Comparison of ENCODE assay signal across 29 cellular contexts in the genomic region with DNA sequence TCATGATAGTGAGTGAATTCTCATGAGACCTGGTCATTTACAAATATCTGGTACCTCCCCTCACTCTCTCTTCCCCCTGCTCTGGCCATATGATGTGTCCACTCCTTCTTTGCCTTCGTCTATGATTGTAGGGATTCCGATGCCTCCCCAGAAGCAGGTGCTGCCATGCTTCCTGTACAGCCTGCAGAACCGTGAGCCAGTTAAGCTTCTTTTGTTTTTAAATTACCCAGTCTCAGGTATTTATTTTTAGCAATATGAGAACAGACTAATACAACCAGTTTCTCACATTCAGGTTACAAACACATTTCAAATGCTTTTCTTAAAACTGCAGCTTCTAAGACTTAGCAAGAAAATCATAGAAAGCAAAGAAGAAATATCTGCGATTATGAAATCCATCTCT.
"Had no signal": no experiment of that assay in that cellular context is flagged by ENCODE, and none has a peak within 500 bp of the region (broad histone marks: within the 10 kb centered on the region; RNA-seq: fewer than 3 reads in every experiment).

No MANE protein-coding gene starts in this region.

- FAIRE-seq: astrocyte, bronchial epithelial cell, colon had no signal

- DNase-seq: activated CD4-positive, alpha-beta memory T cell treated with anti-CD3 and anti-CD28 coated beads for 36 hours; activated CD4-positive, alpha-beta T cell treated with anti-CD3 and anti-CD28 coated beads for 36 hours; activated CD4-positive, alpha-beta T cell treated with anti-CD3 and anti-CD28 coated beads, Interleukin-2, amount 10 ng/mL, durations not matched to agents 24 days and 14 days; activated CD4-positive, CD25-positive, alpha-beta regulatory T cell; activated CD4-positive, CD25-positive, alpha-beta regulatory T cell treated with anti-CD3 and anti-CD28 coated beads, Interleukin-2, amount 50 U/mL, for 72 hours; activated CD8-positive, alpha-beta memory T cell treated with anti-CD3 and anti-CD28 coated beads, Interleukin-2, amount 50 U/mL, for 48 hours; activated effector memory CD4-positive, alpha-beta T cell treated with Interleukin-2 at 50 U/mL for 16 hours; activated gamma-delta T cell treated with Interleukin-2 at 50 U/mL for 16 hours; activated naive CD4-positive, alpha-beta T cell treated with anti-CD3 and anti-CD28 coated beads, Interleukin-2, amount 50 U/mL, for 16 hours; activated naive CD4-positive, alpha-beta T cell treated with Interleukin-2 at 50 U/mL for 16 hours; activated T-cell treated with anti-CD3 and anti-CD28 coated beads for 4 hours; activated T-cell treated with anti-CD3 and anti-CD28 coated beads, Interleukin-2, amount 50 U/mL, for 4 hours; amniotic stem cell; anterior cingulate cortex; brain microvascular endothelial cell; cortex of kidney; dermis blood vessel endothelial cell; effector CD4-positive, alpha-beta T cell; effector memory CD8-positive, alpha-beta T cell; erythroblast; foreskin keratinocyte; gastrocnemius medialis; glutamatergic neuron; heart right ventricle; T-helper 17 cell; T1000 had no signal
